In genomic region chr2:43201497-43201896, GRCh38 we compare ENCODE assay signal across 25 cellular contexts. TPM values are rescaled to one million over a fixed set of nuclear protein-coding genes. Genes with fewer than 3 reads are reported as not detected.
A peak's percentile ranks its signal among the peaks of the same experiment; 100 is the strongest.
DNase-seq lines count a peak whose midpoint lies in the region; ATAC-seq and TF ChIP-seq lines count a peak whose summit lies in the region.
"Had no signal": no experiment of that assay in that cellular context is flagged by ENCODE, and none has a peak within 500 bp of the region (broad histone marks: within the 10 kb centered on the region; RNA-seq: fewer than 3 reads in every experiment).

No MANE protein-coding gene starts in this region.

- H3K4me1 ChIP-seq in PC-9 (replicated peaks; ENCODE audit: insufficient read depth) (peaks cover 44% of the 10 kb centered on the region), neuronal stem cell (ENCODE audit: control insufficient read depth in 2 of 2, insufficient read depth in 1 of 2, low read depth in 1 of 2, low read length in 2 of 2) (peaks cover 8 to 13% of the 10 kb centered on the region in 2 donors)
- H3K4me1 ChIP-seq: parathyroid adenoma, SJCRH30, tibial artery had no signal

- no peak overlapping the region for H2BK120ac ChIP-seq in neuronal stem cell (ENCODE audit: low read depth, low read length)

- peak overlapping the region; percentile 60 for H3K14ac ChIP-seq in neuronal stem cell (ENCODE audit: low read length)

- H3K36me3 Mint-ChIP-seq in activated CD4-positive, alpha-beta T cell treated with anti-CD3 and anti-CD28 coated beads, Interleukin-2, amount 10 ng/mL, durations not matched to agents 7 days and 5 days (ENCODE audit: low read depth), result peaks cover 9% of the 10 kb centered on the region
- H3K36me3 Mint-ChIP-seq in activated CD4-positive, alpha-beta T cell treated with anti-CD3 and anti-CD28 coated beads, Interleukin-2, amount 10 ng/mL, durations not matched to agents 24 days and 14 days (ENCODE audit: low read depth), result no peaks in the 10 kb centered on the region
- peaks cover 0 to 3% of the 10 kb centered on the region in 2 donors for H3K36me3 Mint-ChIP-seq in activated naive CD4-positive, alpha-beta T cell treated with anti-CD3 and anti-CD28 coated beads, Interleukin-2, amount 50 U/mL, for 72 hours
- H3K36me3 Mint-ChIP-seq: T-cell had no signal

- H3K9me2 ChIP-seq in PC-9 (ENCODE audit: insufficient read depth), result no peaks in the 10 kb centered on the region

- no peak overlapping the region for H2BK12ac ChIP-seq in neuronal stem cell (ENCODE audit: low read length)

- CTCF ChIA-PET in activated CD4-positive, alpha-beta T cell treated with anti-CD3 and anti-CD28 coated beads, Interleukin-2, amount 10 ng/mL, durations not matched to agents 7 days and 5 days (lab: Charles Lee), result interaction anchor here (0.8 to 4.3 kb wide), 5 partner anchors 10 to 32 kb away, joined by 3 to 17 read pairs (median 4); no protein-coding TSS in a partner anchor
- CTCF ChIA-PET in PC-9 (lab: Charles Lee), result interaction anchor here (0.9 kb wide), 1 partner anchor 176 kb away, joined by 3 read pairs; no protein-coding TSS in a partner anchor

- no peaks in the 10 kb centered on the region for H3K79me1 ChIP-seq in neuronal stem cell (ENCODE audit: low read depth, low read length)

- no TSS peak for BruUV-seq in PC-9 (replicated peaks; lab: Mats Ljungman, UMichigan)

- no peak overlapping the region for H4K8ac ChIP-seq in neuronal stem cell (ENCODE audit: low read depth, low read length)

- H2AFZ ChIP-seq in PC-9 (no peak overlapping the region), neuronal stem cell (ENCODE audit: low read length) (no peak overlapping the region)
- H2AFZ ChIP-seq: parathyroid adenoma had no signal

- H3K4me2 ChIP-seq in PC-9 (no peak overlapping the region), neuronal stem cell (ENCODE audit: insufficient read depth, low read length, poor library complexity, severe bottlenecking) (no peak overlapping the region)

- H3K27me3 ChIP-seq in PC-9 (ENCODE audit: insufficient read depth, low read depth) (no peaks in the 10 kb centered on the region), neuronal stem cell (ENCODE audit: control insufficient read depth in 3 of 3, insufficient read depth in 3 of 3, low read depth in 1 of 3, low read length in 3 of 3) (no peaks in the 10 kb centered on the region)
- H3K27me3 ChIP-seq: SJCRH30, stomach, tibial artery had no signal

- H3K36me3 ChIP-seq in KOPT-K1 (ENCODE audit: insufficient read depth, low read length) (no peaks in the 10 kb centered on the region), PC-9 (ENCODE audit: low read depth) (no peaks in the 10 kb centered on the region), neuronal stem cell (replicated peaks in 1 of 2; ENCODE audit: control insufficient read depth in 2 of 2, insufficient read depth in 2 of 2, low read length in 2 of 2) (no peaks in the 10 kb centered on the region)
- H3K36me3 ChIP-seq: SJCRH30, stomach, tibial artery had no signal

- peak overlapping the region; percentile 37 for H3K9ac ChIP-seq in neuronal stem cell (ENCODE audit: low read depth, low read length, poor library complexity)
- H3K9ac ChIP-seq: parathyroid adenoma had no signal

- no CpG with 5 or more reads among the region's 4 CpGs for WGBS in neuronal stem cell (ENCODE audit: extremely low coverage in 2 of 2, insufficient read length in 2 of 2, insufficient replicate concordance in 1 of 2), 2 donors

- H3K9me3 ChIP-seq in KOPT-K1 (ENCODE audit: insufficient read depth, low read length, poor library complexity, severe bottlenecking), result no peaks in the 10 kb centered on the region
- H3K9me3 ChIP-seq in PC-9 (ENCODE audit: insufficient read depth, low read depth), result no peaks in the 10 kb centered on the region
- no peaks in the 10 kb centered on the region for H3K9me3 ChIP-seq in neuronal stem cell (replicated peaks in 1 of 2; ENCODE audit: control insufficient read depth in 2 of 2, insufficient read depth in 1 of 2, low read depth in 1 of 2, low read length in 2 of 2)
- H3K9me3 ChIP-seq: SJCRH30, stomach, tibial artery had no signal

- H3K23ac ChIP-seq in neuronal stem cell (ENCODE audit: low read depth, low read length, poor library complexity), result peak overlapping the region; percentile 69

- no peaks in the 10 kb centered on the region for H3K79me2 ChIP-seq in PC-9 (ENCODE audit: low read depth)
- H3K79me2 ChIP-seq: parathyroid adenoma had no signal

- H3K4me3 Mint-ChIP-seq in activated CD4-positive, alpha-beta T cell treated with anti-CD3 and anti-CD28 coated beads, Interleukin-2, amount 10 ng/mL, durations not matched to agents 7 days and 5 days, result no peak overlapping the region
- no peak overlapping the region for H3K4me3 Mint-ChIP-seq in activated CD4-positive, alpha-beta T cell treated with anti-CD3 and anti-CD28 coated beads, Interleukin-2, amount 10 ng/mL, durations not matched to agents 24 days and 14 days
- H3K4me3 Mint-ChIP-seq: activated naive CD4-positive, alpha-beta T cell treated with anti-CD3 and anti-CD28 coated beads for 36 hours; activated T-cell treated with anti-CD3 and anti-CD28 coated beads, Interleukin-2, amount 50 U/mL, for 72 hours; effector memory CD8-positive, alpha-beta T cell; nephron progenitor cell; T-cell had no signal

- H2BK15ac ChIP-seq in neuronal stem cell (ENCODE audit: low read length), result peak overlapping the region; percentile 25

- peaks cover 25% of the 10 kb centered on the region for H3F3A ChIP-seq in PC-9 (ENCODE audit: insufficient read depth, low read depth)

- no peak for ATAC-seq in activated naive CD4-positive, alpha-beta T cell treated with anti-CD3 and anti-CD28 coated beads, Interleukin-2, amount 50 U/mL, for 72 hours
- ATAC-seq: activated T-cell treated with anti-CD3 and anti-CD28 coated beads, Interleukin-2, amount 50 U/mL, for 72 hours; effector memory CD8-positive, alpha-beta T cell; left ventricle myocardium superior; Panc1; T-cell had no signal

- peak overlapping the region; percentile 15 for H2BK5ac ChIP-seq in neuronal stem cell (ENCODE audit: low read length)

- no peak overlapping the region for H3K4ac ChIP-seq in neuronal stem cell (ENCODE audit: low read length)

- TF ChIP-seq CTCF in PC-9 (conservative IDR thresholded peaks at IDR 0.05), result no peak

- H3K9me3 Mint-ChIP-seq in activated CD4-positive, alpha-beta T cell treated with anti-CD3 and anti-CD28 coated beads, Interleukin-2, amount 10 ng/mL, durations not matched to agents 7 days and 5 days, result peaks cover 6% of the 10 kb centered on the region
- no peaks in the 10 kb centered on the region for H3K9me3 Mint-ChIP-seq in activated CD4-positive, alpha-beta T cell treated with anti-CD3 and anti-CD28 coated beads, Interleukin-2, amount 10 ng/mL, durations not matched to agents 24 days and 14 days
- peaks cover 0 to 2% of the 10 kb centered on the region in 2 donors for H3K9me3 Mint-ChIP-seq in activated naive CD4-positive, alpha-beta T cell treated with anti-CD3 and anti-CD28 coated beads, Interleukin-2, amount 50 U/mL, for 72 hours
- H3K9me3 Mint-ChIP-seq: activated naive CD4-positive, alpha-beta T cell treated with anti-CD3 and anti-CD28 coated beads for 36 hours; activated T-cell treated with anti-CD3 and anti-CD28 coated beads, Interleukin-2, amount 50 U/mL, for 72 hours; CD8-positive, alpha-beta memory T cell; nephron progenitor cell had no signal

- peak overlapping the region; percentile 66 for H3K18ac ChIP-seq in neuronal stem cell (ENCODE audit: low read length)

- no peak for DNase-seq in activated CD4-positive, alpha-beta T cell treated with anti-CD3 and anti-CD28 coated beads, Interleukin-2, amount 10 ng/mL, durations not matched to agents 7 days and 5 days
- DNase-seq in activated CD4-positive, alpha-beta T cell treated with anti-CD3 and anti-CD28 coated beads, Interleukin-2, amount 10 ng/mL, durations not matched to agents 24 days and 14 days, result no peak
- DNase-seq in PC-9 (no peak), neuronal stem cell (ENCODE audit: low spot score) (no peak), NCI-H69 (lab: John Stamatoyannopoulos, UW) (no peak), KG1 (lab: John Stamatoyannopoulos, UW) (no peak)
- DNase-seq in activated naive CD4-positive, alpha-beta T cell treated with anti-CD3 and anti-CD28 coated beads, Interleukin-2, amount 50 U/mL, for 72 hours (ENCODE audit: low spot score in 2 of 2), result no peak
- DNase-seq: activated naive CD4-positive, alpha-beta T cell treated with anti-CD3 and anti-CD28 coated beads for 36 hours; activated T-cell treated with anti-CD3 and anti-CD28 coated beads, Interleukin-2, amount 50 U/mL, for 72 hours; CD8-positive, alpha-beta memory T cell; DMS 273 treated with DMSO at 0.1 percent for 48 hours; effector memory CD8-positive, alpha-beta T cell; erythroblast; glutamatergic neuron; left ventricle myocardium superior; NCI-H1694; nephron progenitor cell; SJCRH30; stimulated activated CD4-positive, alpha-beta T cell treated with anti-CD3 and anti-CD28 coated beads, Interleukin-2, amount 100 ng/mL, for 24 hours; stomach; T-cell; tibial artery had no signal

- no peaks in the 10 kb centered on the region for H3K27me3 Mint-ChIP-seq in activated CD4-positive, alpha-beta T cell treated with anti-CD3 and anti-CD28 coated beads, Interleukin-2, amount 10 ng/mL, durations not matched to agents 7 days and 5 days
- H3K27me3 Mint-ChIP-seq in activated CD4-positive, alpha-beta T cell treated with anti-CD3 and anti-CD28 coated beads, Interleukin-2, amount 10 ng/mL, durations not matched to agents 24 days and 14 days, result no peaks in the 10 kb centered on the region
- H3K27me3 Mint-ChIP-seq: CD8-positive, alpha-beta memory T cell; effector memory CD8-positive, alpha-beta T cell; T-cell had no signal

- POLR2A ChIA-PET in activated CD4-positive, alpha-beta T cell treated with anti-CD3 and anti-CD28 coated beads, Interleukin-2, amount 10 ng/mL, durations not matched to agents 7 days and 5 days (lab: Charles Lee), result no interaction called here
- POLR2A ChIA-PET in PC-9 (lab: Charles Lee; ENCODE audit: unreplicated experiment), result no interaction called here

- no peak overlapping the region for H3K4me3 ChIP-seq in PC-9
- no peak overlapping the region for H3K4me3 ChIP-seq in neuronal stem cell (ENCODE audit: low read length in 2 of 2)
- H3K4me3 ChIP-seq: SJCRH30, stomach, tibial artery had no signal

- no peak overlapping the region for H4K91ac ChIP-seq in neuronal stem cell (ENCODE audit: low read depth, low read length, poor library complexity)

- H4K20me1 ChIP-seq in PC-9 (ENCODE audit: insufficient read depth), result no peaks in the 10 kb centered on the region

- H3K27ac Mint-ChIP-seq in activated CD4-positive, alpha-beta T cell treated with anti-CD3 and anti-CD28 coated beads, Interleukin-2, amount 10 ng/mL, durations not matched to agents 7 days and 5 days, result peak overlapping the region; percentile 46
- no peak overlapping the region for H3K27ac Mint-ChIP-seq in activated CD4-positive, alpha-beta T cell treated with anti-CD3 and anti-CD28 coated beads, Interleukin-2, amount 10 ng/mL, durations not matched to agents 24 days and 14 days
- H3K27ac Mint-ChIP-seq in activated naive CD4-positive, alpha-beta T cell treated with anti-CD3 and anti-CD28 coated beads, Interleukin-2, amount 50 U/mL, for 72 hours, result peak overlapping the region in 1 of 2 donors; percentile 44
- H3K27ac Mint-ChIP-seq: activated naive CD4-positive, alpha-beta T cell treated with anti-CD3 and anti-CD28 coated beads for 36 hours; activated T-cell treated with anti-CD3 and anti-CD28 coated beads, Interleukin-2, amount 50 U/mL, for 72 hours had no signal

- intact Hi-C loops in activated CD4-positive, alpha-beta T cell treated with anti-CD3 and anti-CD28 coated beads, Interleukin-2, amount 10 ng/mL, durations not matched to agents 24 days and 14 days (cut with micrococcal nuclease), result no loop called here
- intact Hi-C loops in PC-9 (cut with micrococcal nuclease; ENCODE audit: unreplicated experiment), result loop anchor here (2.0 kb wide), 3 partner anchors 17 to 33 kb away; no protein-coding TSS in a partner anchor

- peak overlapping the region; percentile 91 for H3K27ac ChIP-seq in KOPT-K1 (ENCODE audit: low read depth, low read length, poor library complexity, severe bottlenecking)
- H3K27ac ChIP-seq in PC-9, result peak overlapping the region; percentile 86
- no peak overlapping the region for H3K27ac ChIP-seq in neuronal stem cell (replicated peaks; ENCODE audit: low read length)
- H3K27ac ChIP-seq: parathyroid adenoma, SJCRH30, stomach, tibial artery had no signal

- H2AK5ac ChIP-seq in neuronal stem cell (ENCODE audit: low read depth, low read length), result peak overlapping the region; percentile 71

- H3K4me1 Mint-ChIP-seq in activated CD4-positive, alpha-beta T cell treated with anti-CD3 and anti-CD28 coated beads, Interleukin-2, amount 10 ng/mL, durations not matched to agents 7 days and 5 days, result peaks cover 34% of the 10 kb centered on the region
- H3K4me1 Mint-ChIP-seq in activated CD4-positive, alpha-beta T cell treated with anti-CD3 and anti-CD28 coated beads, Interleukin-2, amount 10 ng/mL, durations not matched to agents 24 days and 14 days, result peaks cover 27% of the 10 kb centered on the region

RNA-seq across cellular contexts. Expression of gene ZFP36L2, which starts 24.9 kb away (rescaled TPM):
- total RNA-seq in activated CD4-positive, alpha-beta T cell treated with anti-CD3 and anti-CD28 coated beads, Interleukin-2, amount 10 ng/mL, durations not matched to agents 7 days and 5 days, result 100 to 1,000 TPM; 210 to 228 TPM
- total RNA-seq in activated CD4-positive, alpha-beta T cell treated with anti-CD3 and anti-CD28 coated beads, Interleukin-2, amount 10 ng/mL, durations not matched to agents 24 days and 14 days, result 92.8 and 93.1 TPM in 2 replicates
- 31.3 and 34.3 TPM in 2 replicates for total RNA-seq in PC-9 (2021)
- 39.5 TPM for polyA plus RNA-seq in neuronal stem cell (2013, experiment 1 of 2)
- 40.0 TPM for polyA plus RNA-seq in neuronal stem cell (2013, experiment 2 of 2)
- 10 to 100 TPM; 27.3 to 70.4 TPM for total RNA-seq in activated naive CD4-positive, alpha-beta T cell treated with anti-CD3 and anti-CD28 coated beads, Interleukin-2, amount 50 U/mL, for 72 hours
